ENCODE assay signal across 9 cellular contexts in the genomic region with DNA sequence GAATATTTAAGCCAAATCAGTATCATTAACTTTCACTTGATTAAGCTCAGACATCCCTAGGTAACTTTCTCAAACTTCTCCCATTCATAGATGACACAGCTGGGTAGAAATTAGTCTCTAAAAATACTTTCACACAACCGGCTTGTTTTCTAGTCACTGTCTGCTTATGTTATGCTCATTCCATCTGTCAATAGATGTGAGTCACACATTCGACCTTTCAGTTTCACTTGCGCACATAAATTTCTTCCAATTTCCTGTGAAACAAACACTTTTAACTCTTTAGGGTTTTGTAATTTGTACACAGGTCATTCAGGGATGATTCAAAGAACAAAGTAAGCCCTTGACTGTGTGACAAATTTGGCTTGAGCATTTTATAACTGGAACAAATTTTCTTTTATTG.
DNase-seq lines count a peak whose midpoint lies in the region; ATAC-seq, FAIRE-seq and TF ChIP-seq lines count a peak whose summit lies in the region.
"Had no signal": no experiment of that assay in that cellular context is flagged by ENCODE, and none has a peak within 500 bp of the region (broad histone marks: within the 10 kb centered on the region; RNA-seq: fewer than 3 reads in every experiment).

No MANE protein-coding gene starts in this region.

- FAIRE-seq in pancreas (lab: Jason Lieb, UNC) = no peak

- H3K4me3 Mint-ChIP-seq in natural killer cell = no peak overlapping the region
- H3K4me3 Mint-ChIP-seq: B cell had no signal

- intact Hi-C loops in A673 (cut with micrococcal nuclease; ENCODE audit: unreplicated experiment) = no loop called here
- intact Hi-C loops in pancreas (cut with DNase I) = no loop called here
- intact Hi-C loops in natural killer cell (cut with micrococcal nuclease) = no loop called here

- H3K9me3 Mint-ChIP-seq in natural killer cell = peaks cover 6 to 9% of the 10 kb centered on the region in 2 donors

- no peaks in the 10 kb centered on the region for H3K4me1 Mint-ChIP-seq in natural killer cell
- H3K4me1 Mint-ChIP-seq: B cell had no signal

- H3K27ac ChIP-seq in A673 (ENCODE audit: low read depth, low read length, poor library complexity, severe bottlenecking) (no peak overlapping the region), pancreas (no peak overlapping the region)

- H3K9me3 ChIP-seq in A673 (ENCODE audit: low read depth, low read length, poor library complexity, severe bottlenecking) = no peaks in the 10 kb centered on the region
- H3K9me3 ChIP-seq in pancreas = no peaks in the 10 kb centered on the region

- 19 to 23% methylated on average over 3 of the region's 3 CpGs for WGBS in pancreas, 2 donors

- CTCF ChIA-PET in A673 (lab: Charles Lee) = no interaction called here

- no peak overlapping the region for H3K27ac Mint-ChIP-seq in natural killer cell
- H3K27ac Mint-ChIP-seq: B cell had no signal

- no TSS peak for BruUV-seq in A673 (replicated peaks; lab: Mats Ljungman, UMichigan)

- no peaks in the 10 kb centered on the region for H3K27me3 Mint-ChIP-seq in natural killer cell (ENCODE audit: low read depth in 2 of 2)
- H3K27me3 Mint-ChIP-seq: B cell had no signal

- no peaks in the 10 kb centered on the region for H3K36me3 Mint-ChIP-seq in natural killer cell

- H3K27me3 ChIP-seq in A673 (replicated peaks; ENCODE audit: insufficient read depth, low read depth, low read length, poor library complexity) (no peaks in the 10 kb centered on the region), pancreas (no peaks in the 10 kb centered on the region)

- ATAC-seq in GM19372 (IDR thresholded peaks at IDR 0.05; ENCODE audit: low read depth, unreplicated experiment) = peak; percentile 88
- ATAC-seq in HG03097 (IDR thresholded peaks at IDR 0.05; ENCODE audit: low FRiP score, unreplicated experiment) = peak; percentile 96
- no peak for ATAC-seq in pancreas
- ATAC-seq in natural killer cell = no peak

- POLR2A ChIA-PET in A673 (lab: Charles Lee; ENCODE audit: low non-redundant PET) = no interaction called here

- no peak for TF ChIP-seq CTCF in A673 (conservative IDR thresholded peaks at IDR 0.05; ENCODE audit: low read depth, low read length)
- no peak for TF ChIP-seq CTCF in pancreas (IDR thresholded peaks at IDR 0.05)
- no peak for TF ChIP-seq CTCF in natural killer cell (IDR thresholded peaks at IDR 0.05)

- DNase-seq in A673 (ENCODE audit: low spot score) = peak; percentile 67
- peak; percentile 59 for DNase-seq in astrocyte of the hippocampus (ENCODE audit: low read depth, low spot score)
- DNase-seq in pancreas = no peak
- no peak for DNase-seq in natural killer cell
- DNase-seq in NCI-H2196 (lab: John Stamatoyannopoulos, UW; ENCODE audit: unreplicated experiment) = no peak
- no peak for DNase-seq in activated T-cell treated with anti-CD3 and anti-CD28 coated beads, Interleukin-2, amount 50 U/mL, for 1 hour

- H3K4me3 ChIP-seq in A673 (ENCODE audit: low read depth, low read length, poor library complexity, severe bottlenecking) (no peak overlapping the region), pancreas (no peak overlapping the region)

- H3K4me1 ChIP-seq in A673 (ENCODE audit: insufficient read depth, low read length, poor library complexity, severe bottlenecking) (peaks cover 8% of the 10 kb centered on the region), pancreas (no peaks in the 10 kb centered on the region)

- H3K36me3 ChIP-seq in A673 (ENCODE audit: insufficient read depth, low read length, poor library complexity, severe bottlenecking) (no peaks in the 10 kb centered on the region), pancreas (no peaks in the 10 kb centered on the region)

Comparison
In these comparisons a context has a peak if more than half of its experiments do, and no peak if none do; other contexts are left out.
1. DNase-seq: peak in A673 (single experiment) and astrocyte of the hippocampus (single experiment); none in pancreas (0 of 6), natural killer cell (single experiment), NCI-H2196 (single experiment) and activated T-cell treated with anti-CD3 and anti-CD28 coated beads, Interleukin-2, amount 50 U/mL, for 1 hour (single experiment).
2. ATAC-seq: peak in GM19372 (single experiment) and HG03097 (single experiment); none in pancreas (0 of 4) and natural killer cell (0 of 3).